Comparison of ENCODE assay signal across 1 cellular context in the genomic region with DNA sequence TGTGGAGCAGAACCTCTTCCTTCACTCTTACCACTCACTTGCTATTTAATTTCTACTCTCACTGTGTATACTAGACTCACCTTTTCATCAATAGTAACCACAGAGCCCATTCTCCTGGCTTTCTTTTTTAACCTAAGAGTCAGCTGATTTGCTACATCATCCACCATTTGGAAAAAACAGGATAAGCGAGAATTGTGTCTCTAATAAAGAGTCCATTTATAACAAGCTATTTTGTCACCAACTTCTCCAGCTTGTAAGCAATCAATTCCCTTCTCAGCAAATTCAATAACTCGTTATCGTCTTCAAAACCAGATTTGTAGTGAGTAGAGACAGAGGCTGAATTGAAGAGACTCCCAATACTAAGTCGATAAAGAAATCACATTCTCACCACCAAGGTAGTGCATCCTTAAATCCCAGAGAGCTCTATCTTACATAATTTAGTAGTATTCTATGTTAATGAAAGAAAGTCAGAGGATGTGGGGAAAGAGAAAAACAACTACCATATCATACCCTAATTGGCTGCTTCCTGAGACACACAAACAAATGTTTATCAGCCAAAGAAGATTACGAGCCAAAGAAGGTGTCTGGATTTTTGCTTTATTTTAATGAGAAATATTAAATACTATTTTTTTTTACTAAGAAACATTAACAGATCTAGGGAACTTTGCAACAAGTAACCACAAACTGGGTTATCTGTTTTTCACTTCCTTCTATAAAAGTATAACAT.
TF ChIP-seq lines count a peak whose summit lies in the region.

No MANE protein-coding gene starts in this region.

TF ChIP-seq in GM23338, 12 proteins besides CTCF, POLR2A, EP300 and RAD21:
- TF ChIP-seq NANOG (IDR thresholded peaks at IDR 0.05; ENCODE audit: borderline replicate concordance) (no peak), STAT1 (IDR thresholded peaks at IDR 0.05; ENCODE audit: unreplicated experiment) (no peak), EZH2phosphoT487 (IDR thresholded peaks at IDR 0.05; ENCODE audit: unreplicated experiment) (no peak), ZNF462 (CRISPR knock-in tag; IDR thresholded peaks at IDR 0.05) (no peak), EZH2 (IDR thresholded peaks at IDR 0.05; ENCODE audit: low read depth, unreplicated experiment) (no peak), CREB1 (CRISPR knock-in tag; IDR thresholded peaks at IDR 0.05; ENCODE audit: low read depth) (no peak), POLR2AphosphoS5 (IDR thresholded peaks at IDR 0.05; ENCODE audit: low read depth) (no peak), ZNF331 (CRISPR knock-in tag; IDR thresholded peaks at IDR 0.05; ENCODE audit: low read depth) (no peak), ETS1 (IDR thresholded peaks at IDR 0.05) (no peak), JUNB (IDR thresholded peaks at IDR 0.05; ENCODE audit: unreplicated experiment) (no peak), ZNF114 (CRISPR knock-in tag; IDR thresholded peaks at IDR 0.05) (no peak)
- TF ChIP-seq, protein P1, sequence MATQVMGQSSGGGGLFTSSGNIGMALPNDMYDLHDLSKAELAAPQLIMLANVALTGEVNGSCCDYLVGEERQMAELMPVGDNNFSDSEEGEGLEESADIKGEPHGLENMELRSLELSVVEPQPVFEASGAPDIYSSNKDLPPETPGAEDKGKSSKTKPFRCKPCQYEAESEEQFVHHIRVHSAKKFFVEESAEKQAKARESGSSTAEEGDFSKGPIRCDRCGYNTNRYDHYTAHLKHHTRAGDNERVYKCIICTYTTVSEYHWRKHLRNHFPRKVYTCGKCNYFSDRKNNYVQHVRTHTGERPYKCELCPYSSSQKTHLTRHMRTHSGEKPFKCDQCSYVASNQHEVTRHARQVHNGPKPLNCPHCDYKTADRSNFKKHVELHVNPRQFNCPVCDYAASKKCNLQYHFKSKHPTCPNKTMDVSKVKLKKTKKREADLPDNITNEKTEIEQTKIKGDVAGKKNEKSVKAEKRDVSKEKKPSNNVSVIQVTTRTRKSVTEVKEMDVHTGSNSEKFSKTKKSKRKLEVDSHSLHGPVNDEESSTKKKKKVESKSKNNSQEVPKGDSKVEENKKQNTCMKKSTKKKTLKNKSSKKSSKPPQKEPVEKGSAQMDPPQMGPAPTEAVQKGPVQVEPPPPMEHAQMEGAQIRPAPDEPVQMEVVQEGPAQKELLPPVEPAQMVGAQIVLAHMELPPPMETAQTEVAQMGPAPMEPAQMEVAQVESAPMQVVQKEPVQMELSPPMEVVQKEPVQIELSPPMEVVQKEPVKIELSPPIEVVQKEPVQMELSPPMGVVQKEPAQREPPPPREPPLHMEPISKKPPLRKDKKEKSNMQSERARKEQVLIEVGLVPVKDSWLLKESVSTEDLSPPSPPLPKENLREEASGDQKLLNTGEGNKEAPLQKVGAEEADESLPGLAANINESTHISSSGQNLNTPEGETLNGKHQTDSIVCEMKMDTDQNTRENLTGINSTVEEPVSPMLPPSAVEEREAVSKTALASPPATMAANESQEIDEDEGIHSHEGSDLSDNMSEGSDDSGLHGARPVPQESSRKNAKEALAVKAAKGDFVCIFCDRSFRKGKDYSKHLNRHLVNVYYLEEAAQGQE (IDR thresholded peaks at IDR 0.05; ENCODE audit: unreplicated experiment): no peak
